ENCODE assay signal across 15 cellular contexts in the genomic region with DNA sequence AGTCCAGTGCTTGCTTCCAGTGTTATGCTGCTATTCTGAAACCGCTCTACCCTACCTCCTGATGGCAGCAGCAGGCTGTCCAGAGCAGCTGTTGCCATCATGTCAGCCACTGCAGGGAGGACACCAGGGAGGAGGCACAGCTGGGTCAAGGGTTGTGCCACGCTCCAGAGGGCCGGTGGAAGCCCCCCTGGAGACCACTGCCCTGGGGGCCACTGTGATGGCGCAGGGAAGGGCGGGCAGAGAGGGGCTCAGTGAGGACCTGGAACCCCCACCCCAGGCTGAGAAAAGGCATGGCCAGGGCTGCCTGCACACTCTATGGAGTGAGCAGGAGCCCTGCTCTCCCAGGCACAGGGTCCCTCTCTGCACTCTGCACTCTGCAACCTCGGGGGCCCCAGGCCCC.
DNase-seq lines count a peak whose midpoint lies in the region; ATAC-seq, FAIRE-seq and TF ChIP-seq lines count a peak whose summit lies in the region.
"Had no signal": no experiment of that assay in that cellular context is flagged by ENCODE, and none has a peak within 500 bp of the region (broad histone marks: within the 10 kb centered on the region; RNA-seq: fewer than 3 reads in every experiment).

No MANE protein-coding gene starts in this region.

- H3K27me3 ChIP-seq in vagina = no peaks in the 10 kb centered on the region
- H3K27me3 ChIP-seq: BLaER1 had no signal

- H3K4me3 ChIP-seq in kidney (ENCODE audit: low read length in 2 of 2) = no peak overlapping the region
- no peak overlapping the region for H3K4me3 ChIP-seq in vagina

- no peak for FAIRE-seq in kidney (lab: Jason Lieb, UNC)

- H3K9me3 Mint-ChIP-seq in chondrocyte (ENCODE audit: low read depth) = no peaks in the 10 kb centered on the region
- peaks cover 11% of the 10 kb centered on the region for H3K9me3 Mint-ChIP-seq in stimulated activated memory B cell treated with anti-CD40 and anti-IgM and Interleukin-4, amounts not matched to agents 10 μg/mL and 1 μg/mL and 100 μg/mL, for 72 hours

- no peak overlapping the region for H3K4me3 Mint-ChIP-seq in chondrocyte (ENCODE audit: unreplicated experiment)
- H3K4me3 Mint-ChIP-seq in stimulated activated memory B cell treated with anti-CD40 and anti-IgM and Interleukin-4, amounts not matched to agents 10 μg/mL and 1 μg/mL and 100 μg/mL, for 72 hours = no peak overlapping the region
- H3K4me3 Mint-ChIP-seq: CD8-positive, alpha-beta memory T cell had no signal

- H3K27ac Mint-ChIP-seq in chondrocyte (ENCODE audit: unreplicated experiment) = no peak overlapping the region
- H3K27ac Mint-ChIP-seq in stimulated activated memory B cell treated with anti-CD40 and anti-IgM and Interleukin-4, amounts not matched to agents 10 μg/mL and 1 μg/mL and 100 μg/mL, for 72 hours = no peak overlapping the region
- H3K27ac Mint-ChIP-seq: CD8-positive, alpha-beta memory T cell had no signal

- H3K36me3 ChIP-seq in kidney (ENCODE audit: control insufficient read depth in 1 of 2, insufficient read depth in 2 of 2, low read length in 2 of 2) (no peaks in the 10 kb centered on the region), vagina (no peaks in the 10 kb centered on the region)
- H3K36me3 ChIP-seq: BLaER1 had no signal

- H3K9ac ChIP-seq in kidney (ENCODE audit: low read length in 2 of 2) = no peak overlapping the region
- H3K9ac ChIP-seq: BLaER1 had no signal

- DNase-seq in HT-29 (ENCODE audit: low spot score) = peak; percentile 18
- DNase-seq in chondrocyte (ENCODE audit: low spot score) = no peak
- DNase-seq in kidney = peak; percentile 45
- no peak for DNase-seq in substantia nigra (lab: John Stamatoyannopoulos, UW)
- DNase-seq in vagina (ENCODE audit: extremely low spot score in 2 of 2) = no peak
- DNase-seq: CD8-positive, alpha-beta memory T cell; HCEC 1CT; KG1; NCI-H1092 treated with DMSO at 0.1 percent for 48 hours; NCI-H1694 treated with DMSO at 0.1 percent for 48 hours; NCI-H446 had no signal

- no peak for TF ChIP-seq POLR2A in vagina (IDR thresholded peaks at IDR 0.05)

- H3K4me1 ChIP-seq in kidney (ENCODE audit: control insufficient read depth in 1 of 2, insufficient read depth in 1 of 2, low read depth in 1 of 2, low read length in 2 of 2) = no peaks in the 10 kb centered on the region
- no peaks in the 10 kb centered on the region for H3K4me1 ChIP-seq in vagina

- intact Hi-C loops in kidney (cut with DNase I) = no loop called here
- intact Hi-C loops in vagina (cut with DNase I) = no loop called here

- H3K9me3 ChIP-seq in kidney (ENCODE audit: control insufficient read depth in 1 of 2, low read length in 2 of 2) (no peaks in the 10 kb centered on the region), vagina (no peaks in the 10 kb centered on the region)

- peak; percentile 43 for ATAC-seq in stimulated activated memory B cell treated with anti-CD40 and anti-IgM and Interleukin-4, amounts not matched to agents 10 μg/mL and 1 μg/mL and 100 μg/mL, for 72 hours
- no peak for ATAC-seq in GM18870 (IDR thresholded peaks at IDR 0.05; ENCODE audit: unreplicated experiment)
- ATAC-seq: SK-N-SH treated with all-trans-retinoic acid at 6 μM for 48 hours had no signal

- peak; percentile 21 for TF ChIP-seq CTCF in chondrocyte (IDR thresholded peaks at IDR 0.05)
- no peak for TF ChIP-seq CTCF in kidney (IDR thresholded peaks at IDR 0.05; ENCODE audit: borderline replicate concordance, extremely low read depth, insufficient read depth)
- no peak for TF ChIP-seq CTCF in vagina (IDR thresholded peaks at IDR 0.05)

- H3K27ac ChIP-seq in kidney (ENCODE audit: low read depth in 2 of 2, low read length in 2 of 2) = no peak overlapping the region
- H3K27ac ChIP-seq in substantia nigra (ENCODE audit: low read depth, low read length, poor library complexity, severe bottlenecking) = no peak overlapping the region
- no peak overlapping the region for H3K27ac ChIP-seq in vagina
- H3K27ac ChIP-seq: BLaER1 had no signal

- no peaks in the 10 kb centered on the region for H3K36me3 Mint-ChIP-seq in chondrocyte (ENCODE audit: low read depth)
- H3K36me3 Mint-ChIP-seq in stimulated activated memory B cell treated with anti-CD40 and anti-IgM and Interleukin-4, amounts not matched to agents 10 μg/mL and 1 μg/mL and 100 μg/mL, for 72 hours = no peaks in the 10 kb centered on the region
- H3K36me3 Mint-ChIP-seq: CD8-positive, alpha-beta memory T cell had no signal

- peaks cover 3% of the 10 kb centered on the region for H3K27me3 Mint-ChIP-seq in chondrocyte (ENCODE audit: low read depth)
- no peaks in the 10 kb centered on the region for H3K27me3 Mint-ChIP-seq in stimulated activated memory B cell treated with anti-CD40 and anti-IgM and Interleukin-4, amounts not matched to agents 10 μg/mL and 1 μg/mL and 100 μg/mL, for 72 hours
- H3K27me3 Mint-ChIP-seq: CD8-positive, alpha-beta memory T cell had no signal

- no peaks in the 10 kb centered on the region for H3K4me1 Mint-ChIP-seq in chondrocyte (ENCODE audit: low read depth)
- H3K4me1 Mint-ChIP-seq in stimulated activated memory B cell treated with anti-CD40 and anti-IgM and Interleukin-4, amounts not matched to agents 10 μg/mL and 1 μg/mL and 100 μg/mL, for 72 hours = no peaks in the 10 kb centered on the region
- H3K4me1 Mint-ChIP-seq: CD8-positive, alpha-beta memory T cell had no signal

Comparison
In these comparisons a context has a peak if more than half of its experiments do, and no peak if none do; other contexts are left out.
1. DNase-seq: peak in HT-29 (single experiment) and kidney (single experiment); none in chondrocyte (single experiment), substantia nigra (0 of 49) and vagina (0 of 2).